In the genomic region with DNA sequence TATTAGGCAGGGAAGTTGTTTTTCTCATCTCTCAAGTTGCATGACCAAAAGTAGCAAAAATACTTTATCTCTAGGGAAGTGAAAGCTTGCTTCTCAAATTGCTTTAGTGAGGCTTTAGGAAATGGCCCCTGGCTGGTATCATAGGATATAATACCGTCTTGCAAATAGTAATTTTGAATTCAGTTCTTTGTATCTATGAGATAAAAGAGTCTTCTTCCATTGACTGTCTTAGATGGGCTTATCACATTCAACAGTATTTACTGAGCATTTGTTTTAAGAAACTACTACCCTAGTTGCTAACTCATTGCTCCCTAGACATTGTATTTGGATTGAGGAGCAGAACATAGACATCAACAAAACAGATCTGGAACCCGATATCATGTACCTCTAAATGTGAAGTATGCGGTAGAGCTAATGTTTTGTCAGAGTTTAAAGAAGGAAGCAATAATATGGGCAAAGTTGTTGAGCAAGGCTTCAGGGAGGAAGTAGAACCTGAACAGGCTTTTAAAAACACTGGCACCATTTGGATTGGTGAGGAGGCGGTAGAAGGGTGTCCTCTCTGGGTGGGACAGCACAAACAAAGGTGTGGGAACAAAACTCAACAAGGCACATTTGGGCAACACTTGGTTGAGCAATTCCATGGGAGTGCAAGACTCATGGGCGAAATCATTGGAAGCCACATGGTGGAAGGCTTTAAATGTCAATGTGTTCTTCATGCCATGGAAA, we compare ENCODE assay signal across 1 cellular context.
TF ChIP-seq lines count a peak whose summit lies in the region.

No MANE protein-coding gene starts in this region.

TF ChIP-seq in HepG2, 621 proteins besides CTCF, POLR2A, EP300 and RAD21 (continued from another document):
- TF ChIP-seq, protein P1, sequence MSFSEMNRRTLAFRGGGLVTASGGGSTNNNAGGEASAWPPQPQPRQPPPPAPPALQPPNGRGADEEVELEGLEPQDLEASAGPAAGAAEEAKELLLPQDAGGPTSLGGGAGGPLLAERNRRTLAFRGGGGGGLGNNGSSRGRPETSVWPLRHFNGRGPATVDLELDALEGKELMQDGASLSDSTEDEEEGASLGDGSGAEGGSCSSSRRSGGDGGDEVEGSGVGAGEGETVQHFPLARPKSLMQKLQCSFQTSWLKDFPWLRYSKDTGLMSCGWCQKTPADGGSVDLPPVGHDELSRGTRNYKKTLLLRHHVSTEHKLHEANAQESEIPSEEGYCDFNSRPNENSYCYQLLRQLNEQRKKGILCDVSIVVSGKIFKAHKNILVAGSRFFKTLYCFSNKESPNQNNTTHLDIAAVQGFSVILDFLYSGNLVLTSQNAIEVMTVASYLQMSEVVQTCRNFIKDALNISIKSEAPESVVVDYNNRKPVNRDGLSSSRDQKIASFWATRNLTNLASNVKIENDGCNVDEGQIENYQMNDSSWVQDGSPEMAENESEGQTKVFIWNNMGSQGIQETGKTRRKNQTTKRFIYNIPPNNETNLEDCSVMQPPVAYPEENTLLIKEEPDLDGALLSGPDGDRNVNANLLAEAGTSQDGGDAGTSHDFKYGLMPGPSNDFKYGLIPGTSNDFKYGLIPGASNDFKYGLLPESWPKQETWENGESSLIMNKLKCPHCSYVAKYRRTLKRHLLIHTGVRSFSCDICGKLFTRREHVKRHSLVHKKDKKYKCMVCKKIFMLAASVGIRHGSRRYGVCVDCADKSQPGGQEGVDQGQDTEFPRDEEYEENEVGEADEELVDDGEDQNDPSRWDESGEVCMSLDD (CRISPR knock-in tag; IDR thresholded peaks at IDR 0.05; ENCODE audit: borderline replicate concordance) = no peak
- TF ChIP-seq CBFB (CRISPR knock-in tag; IDR thresholded peaks at IDR 0.05) = no peak
- no peak for TF ChIP-seq ARHGAP35 (CRISPR knock-in tag; IDR thresholded peaks at IDR 0.05; ENCODE audit: borderline replicate concordance)
- no peak for TF ChIP-seq MIXL1 (CRISPR knock-in tag; IDR thresholded peaks at IDR 0.05)
- TF ChIP-seq LRRFIP1 (CRISPR knock-in tag; conservative IDR thresholded peaks at IDR 0.05) = no peak
- TF ChIP-seq STAT5B (CRISPR knock-in tag; IDR thresholded peaks at IDR 0.05) = no peak
- no peak for TF ChIP-seq USF2 (IDR thresholded peaks at IDR 0.05; ENCODE audit: low read depth, low read length)
- no peak for TF ChIP-seq USF2 (CRISPR knock-in tag; IDR thresholded peaks at IDR 0.05; ENCODE audit: borderline replicate concordance)
- no peak for TF ChIP-seq ZNF230 (CRISPR knock-in tag; IDR thresholded peaks at IDR 0.05)
- TF ChIP-seq MEIS2 (CRISPR knock-in tag; IDR thresholded peaks at IDR 0.05) = no peak
- TF ChIP-seq HMGA1 (CRISPR knock-in tag; conservative IDR thresholded peaks at IDR 0.05) = no peak
- TF ChIP-seq ZSCAN5A (CRISPR knock-in tag; IDR thresholded peaks at IDR 0.05; ENCODE audit: borderline replicate concordance) = no peak
- no peak for TF ChIP-seq ZNF552 (CRISPR knock-in tag; IDR thresholded peaks at IDR 0.05; ENCODE audit: borderline replicate concordance)
- no peak for TF ChIP-seq ZNF414 (CRISPR knock-in tag; IDR thresholded peaks at IDR 0.05)
- TF ChIP-seq FOSL2 (CRISPR knock-in tag; IDR thresholded peaks at IDR 0.05) = no peak
- no peak for TF ChIP-seq ZNF484 (CRISPR knock-in tag; IDR thresholded peaks at IDR 0.05; ENCODE audit: borderline replicate concordance, low read depth)
- TF ChIP-seq ZNF557 (CRISPR knock-in tag; IDR thresholded peaks at IDR 0.05) = no peak
- TF ChIP-seq ZNF740 (CRISPR knock-in tag; IDR thresholded peaks at IDR 0.05) = no peak
